ENCODE assay signal across 10 cellular contexts in genomic region chr20:36474563-36474962, GRCh38.
DNase-seq lines count a peak whose midpoint lies in the region; ATAC-seq and TF ChIP-seq lines count a peak whose summit lies in the region.
"Had no signal": no experiment of that assay in that cellular context is flagged by ENCODE, and none has a peak within 500 bp of the region (broad histone marks: within the 10 kb centered on the region; RNA-seq: fewer than 3 reads in every experiment).

No MANE protein-coding gene starts in this region.

- WGBS in SK-N-SH (ENCODE audit: low lambda C conversion rate), result 14% methylated on average over 1 of the region's 1 CpG

- peaks cover 100% of the 10 kb centered on the region for H4K20me1 ChIP-seq in SK-N-SH (ENCODE audit: insufficient read depth)

- H3K4me1 ChIP-seq in SK-N-SH (ENCODE audit: control insufficient read depth in 1 of 2, insufficient read depth in 2 of 2, low read depth in 1 of 2, low read length in 1 of 2), result peaks cover 33 to 45% of the 10 kb centered on the region in 2 experiments; a peak in 3 of 4 replicates
- peaks cover 33 to 87% of the 10 kb centered on the region in 2 donors for H3K4me1 ChIP-seq in left lung

- H3K9ac ChIP-seq in SK-N-SH, result no peak overlapping the region
- H3K9ac ChIP-seq: neural progenitor cell had no signal

- no peaks in the 10 kb centered on the region for H3K9me2 ChIP-seq in SK-N-SH

- peaks cover 11% of the 10 kb centered on the region for H3K36me3 Mint-ChIP-seq in stimulated activated effector memory CD8-positive, alpha-beta T cell treated with anti-CD3 and anti-CD28 coated beads, Interleukin-12 subunit alpha, Interleukin-12 subunit beta, amount 100 ng/mL, for 72 hours

- TF ChIP-seq EP300 in SK-N-SH (IDR thresholded peaks at IDR 0.05; ENCODE audit: borderline replicate concordance in 1 of 2, low read depth in 1 of 2, low read length in 1 of 2), result no peak

- peak overlapping the region; percentile 42; the same call in 1 of the 2 replicates for H3K4me2 ChIP-seq in SK-N-SH
- H3K4me2 ChIP-seq: neural progenitor cell had no signal

- no peaks in the 10 kb centered on the region for H3K9me3 Mint-ChIP-seq in stimulated activated effector memory CD8-positive, alpha-beta T cell treated with anti-CD3 and anti-CD28 coated beads, Interleukin-12 subunit alpha, Interleukin-12 subunit beta, amount 100 ng/mL, for 72 hours
- H3K9me3 Mint-ChIP-seq: neural progenitor cell had no signal

- ATAC-seq in left lung (peak; percentile 57), GM19455 (IDR thresholded peaks at IDR 0.05; ENCODE audit: unreplicated experiment) (no peak)
- ATAC-seq in stimulated activated effector memory CD8-positive, alpha-beta T cell treated with anti-CD3 and anti-CD28 coated beads, Interleukin-12 subunit alpha, Interleukin-12 subunit beta, amount 100 ng/mL, for 72 hours, result no peak

- peak overlapping the region in 1 of 2 experiments; percentile 55; a peak in 2 of 4 replicates for H3K27ac ChIP-seq in SK-N-SH (ENCODE audit: low read depth in 2 of 2, low read length in 1 of 2)
- peak overlapping the region; percentile 42 to 72 for H3K27ac ChIP-seq in left lung
- peak overlapping the region in 22 of 59 donors; percentile 1 to 75 (median 40) for H3K27ac ChIP-seq in dorsolateral prefrontal cortex

- H3F3A ChIP-seq in SK-N-SH (replicated peaks; ENCODE audit: insufficient read depth), result peaks cover 20% of the 10 kb centered on the region

- H3K36me3 ChIP-seq in H7 (replicated peaks; ENCODE audit: control insufficient read depth, insufficient read depth, low read length), result no peaks in the 10 kb centered on the region; the same call in 1 of the 2 replicates
- H3K36me3 ChIP-seq in SK-N-SH (replicated peaks in 1 of 2; ENCODE audit: control insufficient read depth in 1 of 2, insufficient read depth in 2 of 2, low read length in 1 of 2), result peaks cover 5 to 11% of the 10 kb centered on the region in 2 experiments
- H3K36me3 ChIP-seq in left lung, result no peaks in the 10 kb centered on the region
- H3K36me3 ChIP-seq: neural progenitor cell had no signal

- H2AFZ ChIP-seq in SK-N-SH (ENCODE audit: low read depth), result no peak overlapping the region
- H2AFZ ChIP-seq: neural progenitor cell had no signal

- H3K27ac Mint-ChIP-seq in stimulated activated effector memory CD8-positive, alpha-beta T cell treated with anti-CD3 and anti-CD28 coated beads, Interleukin-12 subunit alpha, Interleukin-12 subunit beta, amount 100 ng/mL, for 72 hours, result peak overlapping the region; percentile 86
- H3K27ac Mint-ChIP-seq: neural progenitor cell had no signal

- no peak overlapping the region for H3K4me3 ChIP-seq in H7 (ENCODE audit: insufficient read depth, low read depth, low read length)
- H3K4me3 ChIP-seq in SK-N-SH (ENCODE audit: low read depth in 2 of 2, low read length in 1 of 2), result no peak overlapping the region
- no peak overlapping the region for H3K4me3 ChIP-seq in left lung
- no peak overlapping the region for H3K4me3 ChIP-seq in dorsolateral prefrontal cortex
- H3K4me3 ChIP-seq: neural progenitor cell had no signal

- H3K4me1 Mint-ChIP-seq in stimulated activated effector memory CD8-positive, alpha-beta T cell treated with anti-CD3 and anti-CD28 coated beads, Interleukin-12 subunit alpha, Interleukin-12 subunit beta, amount 100 ng/mL, for 72 hours, result peaks cover 45% of the 10 kb centered on the region

- H3K9me3 ChIP-seq in SK-N-SH (no peaks in the 10 kb centered on the region), left lung (no peaks in the 10 kb centered on the region)

- H3K4me3 Mint-ChIP-seq in stimulated activated effector memory CD8-positive, alpha-beta T cell treated with anti-CD3 and anti-CD28 coated beads, Interleukin-12 subunit alpha, Interleukin-12 subunit beta, amount 100 ng/mL, for 72 hours, result no peak overlapping the region
- H3K4me3 Mint-ChIP-seq: neural progenitor cell had no signal

- TF ChIP-seq RAD21 in SK-N-SH (IDR thresholded peaks at IDR 0.05; ENCODE audit: low read length), result no peak

- no peak for TF ChIP-seq CTCF in SK-N-SH (IDR thresholded peaks at IDR 0.05)
- TF ChIP-seq CTCF in left lung (IDR thresholded peaks at IDR 0.05), result no peak
- no peak for TF ChIP-seq CTCF in dorsolateral prefrontal cortex (IDR thresholded peaks at IDR 0.05 in 54 of 56, conservative IDR thresholded peaks at IDR 0.05 in 2 of 56; ENCODE audit: low read depth in 1 of 56, partially characterized antibody in 56 of 56)

- DNase-seq in H7 (peak; percentile 28), SK-N-SH (no peak), left lung (no peak), dorsolateral prefrontal cortex (no peak), NCI-H1105 (lab: John Stamatoyannopoulos, UW) (no peak)
- DNase-seq in stimulated activated effector memory CD8-positive, alpha-beta T cell treated with anti-CD3 and anti-CD28 coated beads, Interleukin-12 subunit alpha, Interleukin-12 subunit beta, amount 100 ng/mL, for 72 hours (ENCODE audit: low spot score in 2 of 2), result no peak
- DNase-seq: amniotic stem cell; stimulated activated CD4-positive, alpha-beta T cell treated with anti-CD3 and anti-CD28 coated beads, Interleukin-2, amount 100 ng/mL, for 48 hours had no signal

- CTCF ChIA-PET in SK-N-SH (lab: Yijun Ruan, JAX), result no interaction called here

- intact Hi-C loops in left lung (cut with DNase I), result no loop called here
- intact Hi-C loops in dorsolateral prefrontal cortex (cut with DNase I), result no loop called here

- POLR2A ChIA-PET in SK-N-SH (lab: Yijun Ruan, JAX), result no interaction called here

- H3K27me3 ChIP-seq in H7 (ENCODE audit: control insufficient read depth, insufficient read depth, low read length) (no peaks in the 10 kb centered on the region), SK-N-SH (ENCODE audit: insufficient read depth) (no peaks in the 10 kb centered on the region), left lung (no peaks in the 10 kb centered on the region), dorsolateral prefrontal cortex (no peaks in the 10 kb centered on the region)
- H3K27me3 ChIP-seq: neural progenitor cell had no signal

- H3K79me2 ChIP-seq in SK-N-SH (ENCODE audit: insufficient read depth), result peaks cover 100% of the 10 kb centered on the region

TF ChIP-seq in SK-N-SH, 30 proteins besides CTCF, POLR2A, EP300 and RAD21:
- TF ChIP-seq GATA2 (CRISPR knock-in tag; IDR thresholded peaks at IDR 0.05) (no peak), PBX3 (IDR thresholded peaks at IDR 0.05) (no peak), RCOR1 (IDR thresholded peaks at IDR 0.05; ENCODE audit: low read length) (no peak), NFIC (IDR thresholded peaks at IDR 0.05; ENCODE audit: borderline replicate concordance) (no peak)
- TF ChIP-seq, protein P1, sequence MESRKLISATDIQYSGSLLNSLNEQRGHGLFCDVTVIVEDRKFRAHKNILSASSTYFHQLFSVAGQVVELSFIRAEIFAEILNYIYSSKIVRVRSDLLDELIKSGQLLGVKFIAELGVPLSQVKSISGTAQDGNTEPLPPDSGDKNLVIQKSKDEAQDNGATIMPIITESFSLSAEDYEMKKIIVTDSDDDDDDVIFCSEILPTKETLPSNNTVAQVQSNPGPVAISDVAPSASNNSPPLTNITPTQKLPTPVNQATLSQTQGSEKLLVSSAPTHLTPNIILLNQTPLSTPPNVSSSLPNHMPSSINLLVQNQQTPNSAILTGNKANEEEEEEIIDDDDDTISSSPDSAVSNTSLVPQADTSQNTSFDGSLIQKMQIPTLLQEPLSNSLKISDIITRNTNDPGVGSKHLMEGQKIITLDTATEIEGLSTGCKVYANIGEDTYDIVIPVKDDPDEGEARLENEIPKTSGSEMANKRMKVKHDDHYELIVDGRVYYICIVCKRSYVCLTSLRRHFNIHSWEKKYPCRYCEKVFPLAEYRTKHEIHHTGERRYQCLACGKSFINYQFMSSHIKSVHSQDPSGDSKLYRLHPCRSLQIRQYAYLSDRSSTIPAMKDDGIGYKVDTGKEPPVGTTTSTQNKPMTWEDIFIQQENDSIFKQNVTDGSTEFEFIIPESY (IDR thresholded peaks at IDR 0.05; ENCODE audit: borderline replicate concordance, low read depth), result no peak
- TF ChIP-seq, protein P2, sequence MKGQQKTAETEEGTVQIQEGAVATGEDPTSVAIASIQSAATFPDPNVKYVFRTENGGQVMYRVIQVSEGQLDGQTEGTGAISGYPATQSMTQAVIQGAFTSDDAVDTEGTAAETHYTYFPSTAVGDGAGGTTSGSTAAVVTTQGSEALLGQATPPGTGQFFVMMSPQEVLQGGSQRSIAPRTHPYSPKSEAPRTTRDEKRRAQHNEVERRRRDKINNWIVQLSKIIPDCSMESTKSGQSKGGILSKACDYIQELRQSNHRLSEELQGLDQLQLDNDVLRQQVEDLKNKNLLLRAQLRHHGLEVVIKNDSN (IDR thresholded peaks at IDR 0.05; ENCODE audit: borderline replicate concordance, low read depth), result no peak
